In the genomic region with DNA sequence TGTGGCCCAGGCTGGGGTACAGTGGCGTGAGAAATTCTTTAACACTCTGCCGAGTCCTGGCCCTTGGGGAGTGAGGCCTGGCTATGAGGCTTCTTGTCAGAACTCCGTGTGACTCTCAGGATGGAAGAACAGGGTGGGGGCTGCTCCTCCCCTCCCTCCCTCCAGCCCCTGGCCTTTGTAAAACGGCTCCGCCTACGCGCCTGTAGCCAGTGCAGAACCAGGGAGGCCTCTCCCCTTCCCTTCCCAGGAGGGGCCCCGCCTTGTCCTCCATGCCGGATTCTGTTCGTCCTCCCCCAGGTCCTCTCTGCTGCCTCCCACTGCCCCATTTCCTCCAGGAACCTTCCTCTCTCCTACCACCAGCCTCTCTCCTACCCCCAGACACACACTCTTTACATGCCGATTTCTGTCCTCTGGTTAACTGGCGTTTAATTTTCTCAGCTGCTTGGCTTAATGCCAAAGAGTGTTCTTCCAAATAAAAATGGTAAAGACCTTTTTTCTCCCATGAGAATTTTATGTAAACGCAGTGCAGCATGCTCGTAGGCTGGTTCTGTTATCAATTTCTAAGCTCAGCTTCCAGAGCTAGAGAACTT, we compare ENCODE assay signal across 10 cellular contexts. TPM values are rescaled to one million over a fixed set of nuclear protein-coding genes. Genes with fewer than 3 reads are reported as not detected.
DNase-seq lines count a peak whose midpoint lies in the region; ATAC-seq and TF ChIP-seq lines count a peak whose summit lies in the region.
"Had no signal": no experiment of that assay in that cellular context is flagged by ENCODE, and none has a peak within 500 bp of the region (broad histone marks: within the 10 kb centered on the region; RNA-seq: fewer than 3 reads in every experiment).

No MANE protein-coding gene starts in this region.

- H3K27ac Mint-ChIP-seq in activated naive CD4-positive, alpha-beta T cell treated with anti-CD3 and anti-CD28 coated beads, Interleukin-2, amount 50 U/mL, for 72 hours, result no peak overlapping the region
- H3K27ac Mint-ChIP-seq in CD4-positive, alpha-beta memory T cell, result peak overlapping the region in 1 of 7 donors; percentile 20

- H3K4me3 Mint-ChIP-seq in CD4-positive, alpha-beta memory T cell, result no peak overlapping the region

- POLR2A ChIA-PET in CD4-positive, alpha-beta memory T cell (lab: Charles Lee; ENCODE audit: partially characterized antibody), result no interaction called here

- H3K27me3 ChIP-seq in CD4-positive, alpha-beta memory T cell (ENCODE audit: insufficient read depth, low read length), result no peaks in the 10 kb centered on the region

- H3K4me1 ChIP-seq in mesodermal cell (ENCODE audit: control insufficient read depth, insufficient read depth, low read length, poor library complexity, severe bottlenecking), result peaks cover 21% of the 10 kb centered on the region
- peaks cover 10% of the 10 kb centered on the region for H3K4me1 ChIP-seq in CD4-positive, alpha-beta memory T cell (ENCODE audit: insufficient read depth, low read length)

- no peaks in the 10 kb centered on the region for H3K36me3 Mint-ChIP-seq in activated naive CD4-positive, alpha-beta T cell treated with anti-CD3 and anti-CD28 coated beads, Interleukin-2, amount 50 U/mL, for 72 hours
- H3K36me3 Mint-ChIP-seq in CD4-positive, alpha-beta memory T cell, result no peaks in the 10 kb centered on the region

- H3K36me3 ChIP-seq in mesodermal cell (ENCODE audit: control insufficient read depth, insufficient read depth, low read length), result peaks cover 3% of the 10 kb centered on the region
- no peaks in the 10 kb centered on the region for H3K36me3 ChIP-seq in CD4-positive, alpha-beta memory T cell (ENCODE audit: insufficient read depth, low read length)

- no peak overlapping the region for H3K4me3 ChIP-seq in cardiac fibroblast (replicated peaks in 1 of 2; ENCODE audit: low read depth in 2 of 2, low read length in 2 of 2)
- no peak overlapping the region for H3K4me3 ChIP-seq in mesodermal cell (ENCODE audit: extremely low read depth, insufficient read depth, low read length, poor library complexity, severe bottlenecking)
- H3K4me3 ChIP-seq in CD4-positive, alpha-beta memory T cell (ENCODE audit: low read length in 2 of 2), result no peak overlapping the region

- H3K9me3 ChIP-seq in mesodermal cell (ENCODE audit: control insufficient read depth, low read length), result no peaks in the 10 kb centered on the region
- H3K9me3 ChIP-seq in CD4-positive, alpha-beta memory T cell (ENCODE audit: control insufficient read depth in 1 of 2, low read length in 2 of 2), result no peaks in the 10 kb centered on the region

- H3K27me3 Mint-ChIP-seq in CD4-positive, alpha-beta memory T cell, result no peaks in the 10 kb centered on the region

- DNase-seq in NCI-H1417 treated with DMSO at 0.1 percent for 48 hours (lab: John Stamatoyannopoulos, UW) (peak; percentile 48), cardiac fibroblast (ENCODE audit: low read depth in 2 of 2) (peak; percentile 15 to 39)
- no peak for DNase-seq in activated naive CD4-positive, alpha-beta T cell treated with anti-CD3 and anti-CD28 coated beads, Interleukin-2, amount 50 U/mL, for 72 hours (ENCODE audit: low spot score in 2 of 2)
- no peak for DNase-seq in CD4-positive, alpha-beta memory T cell
- DNase-seq: activated CD4-positive, alpha-beta T cell treated with anti-CD3 and anti-CD28 coated beads for 48 hours had no signal

- ATAC-seq in GM19035 (IDR thresholded peaks at IDR 0.05; ENCODE audit: unreplicated experiment), result no peak
- no peak for ATAC-seq in HG02678 (IDR thresholded peaks at IDR 0.05; ENCODE audit: unreplicated experiment)
- no peak for ATAC-seq in activated naive CD4-positive, alpha-beta T cell treated with anti-CD3 and anti-CD28 coated beads, Interleukin-2, amount 50 U/mL, for 72 hours

- CTCF ChIA-PET in CD4-positive, alpha-beta memory T cell (lab: Charles Lee; ENCODE audit: partially characterized antibody), result interaction anchor here (1.2 kb wide), 1 partner anchor 9 kb away, joined by 3 read pairs; no protein-coding TSS in a partner anchor

- WGBS in mesodermal cell (ENCODE audit: insufficient coverage in 2 of 2), 2 experiments, result 13 to 21% methylated on average over 8 to 9 of the region's 14 CpGs

- H3K27ac ChIP-seq in 22Rv1 (peak overlapping the region; percentile 22; the same call in 1 of the 2 replicates), mesodermal cell (ENCODE audit: low read depth, low read length, severe bottlenecking) (peak overlapping the region; percentile 49)
- no peak overlapping the region for H3K27ac ChIP-seq in CD4-positive, alpha-beta memory T cell (ENCODE audit: low read depth, low read length)
- H3K27ac ChIP-seq: HL-60 had no signal

- peaks cover 3 to 12% (median 7%) of the 10 kb centered on the region in 4 donors for H3K4me1 Mint-ChIP-seq in CD4-positive, alpha-beta memory T cell

- TF ChIP-seq CTCF in 22Rv1 (IDR thresholded peaks at IDR 0.05), result no peak
- no peak for TF ChIP-seq CTCF in cardiac fibroblast (IDR thresholded peaks at IDR 0.05; ENCODE audit: low read depth, low read length)

- H3K9me3 Mint-ChIP-seq in activated naive CD4-positive, alpha-beta T cell treated with anti-CD3 and anti-CD28 coated beads, Interleukin-2, amount 50 U/mL, for 72 hours, result no peaks in the 10 kb centered on the region
- H3K9me3 Mint-ChIP-seq in CD4-positive, alpha-beta memory T cell, result no peaks in the 10 kb centered on the region

- intact Hi-C loops in CD4-positive, alpha-beta memory T cell (cut with micrococcal nuclease), result no loop called here

RNA-seq across cellular contexts. Expression of a gene that starts 21.0 kb away (rescaled TPM):
- 19.0 TPM for polyA plus RNA-seq in mesodermal cell (2013, experiment 1 of 2)
- polyA plus RNA-seq in mesodermal cell (2013, experiment 2 of 2), result 17.1 TPM
- 1 to 10 TPM; 4.2 to 7.9 TPM for total RNA-seq in activated naive CD4-positive, alpha-beta T cell treated with anti-CD3 and anti-CD28 coated beads, Interleukin-2, amount 50 U/mL, for 72 hours
- total RNA-seq in CD4-positive, alpha-beta memory T cell, result 1 to 10 TPM; 6.9 to 9.2 TPM
- polyA plus RNA-seq in CD4-positive, alpha-beta memory T cell, result 1 to 10 TPM; 2.2 to 3.7 TPM

Comparison
In these comparisons a context has a peak if more than half of its experiments do, and no peak if none do; other contexts are left out.
1. DNase-seq: peak in NCI-H1417 treated with DMSO at 0.1 percent for 48 hours (single experiment) and cardiac fibroblast (2 of 2); none in activated naive CD4-positive, alpha-beta T cell treated with anti-CD3 and anti-CD28 coated beads, Interleukin-2, amount 50 U/mL, for 72 hours (0 of 2) and CD4-positive, alpha-beta memory T cell (0 of 5).